In genomic region chr10:31120392-31120791, GRCh38 we compare ENCODE assay signal across 21 cellular contexts.
DNase-seq lines count a peak whose midpoint lies in the region; ATAC-seq and TF ChIP-seq lines count a peak whose summit lies in the region.
"Had no signal": no experiment of that assay in that cellular context is flagged by ENCODE, and none has a peak within 500 bp of the region (broad histone marks: within the 10 kb centered on the region; RNA-seq: fewer than 3 reads in every experiment).

No MANE protein-coding gene starts in this region.

- H3K79me2 ChIP-seq in ACC112 (ENCODE audit: control insufficient read depth, insufficient read depth, low read length, unreplicated experiment) (no peaks in the 10 kb centered on the region), OCI-LY3 (ENCODE audit: low read length) (no peaks in the 10 kb centered on the region)

- H3K4me1 ChIP-seq in ACC112 (ENCODE audit: control insufficient read depth, insufficient read depth, low read length, unreplicated experiment) (peaks cover 26% of the 10 kb centered on the region), OCI-LY3 (ENCODE audit: low read length) (peaks cover 52% of the 10 kb centered on the region), skeletal muscle tissue (ENCODE audit: control insufficient read depth in 3 of 3, insufficient read depth in 3 of 3, low read length in 3 of 3) (no peaks in the 10 kb centered on the region), BE2C (peaks cover 4% of the 10 kb centered on the region)
- H3K4me1 ChIP-seq: spleen had no signal

- TF ChIP-seq CTCF in OCI-LY3 (IDR thresholded peaks at IDR 0.05; ENCODE audit: low read depth, low read length) (no peak), fibroblast of villous mesenchyme (IDR thresholded peaks at IDR 0.05; ENCODE audit: insufficient read depth, low read depth, low read length) (no peak), BE2C (IDR thresholded peaks at IDR 0.05; ENCODE audit: low read depth, low read length) (no peak)

- H3K4me3 ChIP-seq in ACC112 (ENCODE audit: low read depth, low read length) = no peak overlapping the region
- H3K4me3 ChIP-seq in OCI-LY3 (ENCODE audit: low read length) = no peak overlapping the region
- H3K4me3 ChIP-seq in fibroblast of villous mesenchyme (ENCODE audit: low read depth, low read length) = no peak overlapping the region
- no peak overlapping the region for H3K4me3 ChIP-seq in skeletal muscle tissue (ENCODE audit: low read length in 3 of 3)
- no peak overlapping the region for H3K4me3 ChIP-seq in BE2C (ENCODE audit: low read depth, low read length)
- H3K4me3 ChIP-seq: ovary, SK-N-MC, spleen had no signal

- H3K9me3 ChIP-seq in OCI-LY3 (ENCODE audit: insufficient read depth, low read length) = no peaks in the 10 kb centered on the region
- no peaks in the 10 kb centered on the region for H3K9me3 ChIP-seq in skeletal muscle tissue (ENCODE audit: control insufficient read depth in 3 of 3, low read length in 3 of 3)
- no peaks in the 10 kb centered on the region for H3K9me3 ChIP-seq in BE2C
- H3K9me3 ChIP-seq: ovary, spleen had no signal

- H3K36me3 ChIP-seq in ACC112 (ENCODE audit: insufficient read depth, low read length) (no peaks in the 10 kb centered on the region), OCI-LY3 (replicated peaks; ENCODE audit: low read depth, low read length) (no peaks in the 10 kb centered on the region), skeletal muscle tissue (ENCODE audit: control insufficient read depth in 3 of 3, insufficient read depth in 3 of 3, low read length in 3 of 3) (no peaks in the 10 kb centered on the region), BE2C (no peaks in the 10 kb centered on the region)
- H3K36me3 ChIP-seq: ovary, spleen had no signal

- H2AFZ ChIP-seq in ACC112 (ENCODE audit: low read length, unreplicated experiment) = peak overlapping the region; percentile 76
- H2AFZ ChIP-seq in OCI-LY3 (ENCODE audit: low read depth, low read length) = 0 out of 2 replicates have a peak overlapping the region, but pooled peaks have one; percentile 59

- H4K20me1 ChIP-seq in OCI-LY3 (ENCODE audit: insufficient read depth, low read length) = no peaks in the 10 kb centered on the region

- no peak for ATAC-seq in HG03045 (IDR thresholded peaks at IDR 0.05; ENCODE audit: unreplicated experiment)
- ATAC-seq: CD8-positive, alpha-beta T cell; natural killer cell had no signal

- no peak overlapping the region for H3K27ac ChIP-seq in ACC112 (ENCODE audit: low read depth, low read length)
- no peak overlapping the region for H3K27ac ChIP-seq in OCI-LY3 (ENCODE audit: low read length)
- H3K27ac ChIP-seq in skeletal muscle tissue (ENCODE audit: low read depth, low read length) = peak overlapping the region; percentile 31
- H3K27ac ChIP-seq: ovary, spleen had no signal

- H3K9ac ChIP-seq in OCI-LY3 (ENCODE audit: low read length) (no peak overlapping the region), skeletal muscle tissue (ENCODE audit: low read depth in 1 of 3, low read length in 3 of 3) (no peak overlapping the region)

- DNase-seq in fibroblast of villous mesenchyme (ENCODE audit: low read depth) = peak; percentile 47
- no peak for DNase-seq in BE2C
- no peak for DNase-seq in activated T-cell treated with anti-CD3 and anti-CD28 coated beads for 4 hours
- no peak for DNase-seq in OCI-M1 (lab: John Stamatoyannopoulos, UW)
- DNase-seq: 8988T; activated CD4-positive, alpha-beta T cell treated with anti-CD3 and anti-CD28 coated beads, Interleukin-2, amount 50 U/mL, for 48 hours; CD8-positive, alpha-beta T cell; kidney; midbrain; natural killer cell; NCI-H345; NCI-H748 treated with DMSO at 0.1 percent for 48 hours; ovary; retina; RPMI8226; spleen had no signal

- H3K4me2 ChIP-seq in OCI-LY3 (ENCODE audit: low read length) = no peak overlapping the region

- H3K27me3 ChIP-seq in ACC112 (ENCODE audit: insufficient read depth, low read length) (no peaks in the 10 kb centered on the region), OCI-LY3 (ENCODE audit: low read depth, low read length) (no peaks in the 10 kb centered on the region), skeletal muscle tissue (ENCODE audit: control insufficient read depth in 3 of 3, insufficient read depth in 3 of 3, low read length in 3 of 3) (no peaks in the 10 kb centered on the region), BE2C (no peaks in the 10 kb centered on the region)
- H3K27me3 ChIP-seq: ovary, spleen had no signal
